In the genomic region with DNA sequence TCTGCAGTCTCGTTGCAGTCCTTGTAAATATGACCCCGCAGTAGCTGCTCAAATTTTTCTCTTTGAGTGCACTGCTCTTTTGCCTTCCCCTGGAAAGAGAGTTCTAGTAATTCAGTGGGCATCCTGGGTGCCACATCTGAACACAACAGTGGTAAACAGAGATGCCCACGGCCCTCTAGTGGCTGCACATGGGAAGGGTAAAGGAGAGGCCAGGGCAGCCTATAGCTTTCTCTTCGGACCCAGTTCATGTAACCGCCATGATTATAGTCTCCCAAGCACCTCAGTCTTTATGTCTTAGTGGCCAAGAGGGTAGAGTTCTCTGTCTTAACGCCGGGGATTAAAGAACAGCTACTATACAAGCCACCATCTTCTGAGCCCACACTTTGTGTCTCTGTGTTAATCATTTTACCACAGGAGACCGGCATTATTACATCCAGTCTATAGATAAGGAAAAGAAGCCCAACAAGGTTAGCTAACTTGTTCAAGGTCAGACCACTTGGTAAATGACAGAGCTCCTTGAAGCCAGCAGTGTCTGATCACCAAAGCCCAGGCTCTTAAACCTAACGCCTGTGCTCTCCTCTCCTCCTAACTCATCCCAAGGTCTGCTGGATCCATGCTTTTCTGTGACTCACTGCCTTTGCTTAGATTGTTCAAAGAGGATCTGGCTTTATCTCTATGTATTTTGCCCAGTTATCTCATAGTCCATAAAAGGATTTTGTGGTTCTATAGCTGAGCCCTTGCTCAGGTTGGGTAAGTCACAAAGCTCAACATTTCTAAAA, we compare ENCODE assay signal across 8 cellular contexts.
DNase-seq lines count a peak whose midpoint lies in the region; ATAC-seq, FAIRE-seq and TF ChIP-seq lines count a peak whose summit lies in the region.

No MANE protein-coding gene starts in this region.

- H3K9me1 ChIP-seq in keratinocyte (ENCODE audit: control insufficient read depth, extremely low read depth, insufficient read depth, low read length) = no peaks in the 10 kb centered on the region

- H3K4me1 ChIP-seq in Panc1 (ENCODE audit: control insufficient read depth, insufficient read depth, low read length) (no peaks in the 10 kb centered on the region), adipocyte (ENCODE audit: control insufficient read depth, insufficient read depth, low read length) (peaks cover 10% of the 10 kb centered on the region), keratinocyte (ENCODE audit: control insufficient read depth, extremely low read depth, insufficient read depth, low read length) (peaks cover 19% of the 10 kb centered on the region)

- POLR2A ChIA-PET in Panc1 (lab: Charles Lee) = no interaction called here

- CTCF ChIA-PET in Panc1 (lab: Charles Lee) = interaction anchor here (0.6 to 1.3 kb wide), 3 partner anchors 187 to 244 kb away, joined by 3 to 5 read pairs (median 3); no protein-coding TSS in a partner anchor

- H3K27ac ChIP-seq in Panc1 (ENCODE audit: low read length) (no peak overlapping the region), keratinocyte (ENCODE audit: control insufficient read depth, insufficient read depth, low read length) (no peak overlapping the region)

- H3K9ac ChIP-seq in adipocyte (ENCODE audit: low read length) (no peak overlapping the region), keratinocyte (ENCODE audit: control insufficient read depth, extremely low read depth, insufficient read depth, low read length) (no peak overlapping the region)

- in situ Hi-C loops in Panc1 (cut with HindIII; ENCODE audit: low pct_unique_long_range_greater_than_20kb, low sequenced_read_pairs) = no loop called here

- H3K4me3 Mint-ChIP-seq in stimulated activated effector memory CD8-positive, alpha-beta T cell treated with anti-CD3 and anti-CD28 coated beads, Interleukin-12 subunit alpha, Interleukin-12 subunit beta, amount 100 ng/mL, for 72 hours = no peak overlapping the region

- WGBS in lower leg skin, 2 donors = 83 to 93% methylated on average over 8 to 9 of the region's 9 CpGs

- no peak overlapping the region for H2AFZ ChIP-seq in keratinocyte (ENCODE audit: control insufficient read depth, low read length)

- H3K27me3 ChIP-seq in Panc1 (ENCODE audit: control insufficient read depth, insufficient read depth, low read length) (no peaks in the 10 kb centered on the region), adipocyte (replicated peaks; ENCODE audit: control insufficient read depth, insufficient read depth, low read length) (no peaks in the 10 kb centered on the region), keratinocyte (ENCODE audit: control insufficient read depth, extremely low read depth, insufficient read depth, low read length) (no peaks in the 10 kb centered on the region)

- no peak for TF ChIP-seq POLR2A in lower leg skin (IDR thresholded peaks at IDR 0.05)

- intact Hi-C loops in Panc1 (cut with micrococcal nuclease; ENCODE audit: unreplicated experiment) (loop anchor here (5.0 kb wide), 1 partner anchor 186 kb away; no protein-coding TSS in a partner anchor), lower leg skin (cut with DNase I; ENCODE audit: low total_unique reads) (no loop called here)

- H3K4me2 ChIP-seq in keratinocyte (ENCODE audit: control insufficient read depth, extremely low read depth, insufficient read depth, low read depth, low read length) = no peak overlapping the region

- H3K4me3 ChIP-seq in Panc1 (ENCODE audit: low read depth in 2 of 2, low read length in 2 of 2) (no peak overlapping the region), adipocyte (ENCODE audit: low read length) (no peak overlapping the region), keratinocyte (ENCODE audit: control insufficient read depth in 2 of 3, extremely low read depth in 1 of 3, insufficient read depth in 2 of 3, low read depth in 1 of 3, low read length in 3 of 3) (no peak overlapping the region), lower leg skin (ENCODE audit: low read depth, poor library complexity, severe bottlenecking) (no peak overlapping the region)

- no peaks in the 10 kb centered on the region for H3K4me1 Mint-ChIP-seq in stimulated activated effector memory CD8-positive, alpha-beta T cell treated with anti-CD3 and anti-CD28 coated beads, Interleukin-12 subunit alpha, Interleukin-12 subunit beta, amount 100 ng/mL, for 72 hours

- no peaks in the 10 kb centered on the region for H3K9me3 Mint-ChIP-seq in stimulated activated effector memory CD8-positive, alpha-beta T cell treated with anti-CD3 and anti-CD28 coated beads, Interleukin-12 subunit alpha, Interleukin-12 subunit beta, amount 100 ng/mL, for 72 hours

- DNase-seq in COLO668 (lab: John Stamatoyannopoulos, UW; ENCODE audit: unreplicated experiment) = peak; percentile 49
- DNase-seq in Panc1 (ENCODE audit: low read depth, low spot score) = no peak
- DNase-seq in adipocyte (ENCODE audit: low read depth) = peak; percentile 70
- DNase-seq in keratinocyte (ENCODE audit: low read depth, low spot score) = no peak
- DNase-seq in stimulated activated effector memory CD8-positive, alpha-beta T cell treated with anti-CD3 and anti-CD28 coated beads, Interleukin-12 subunit alpha, Interleukin-12 subunit beta, amount 100 ng/mL, for 72 hours (ENCODE audit: low spot score in 2 of 2) = peak in 1 of 2 donors; percentile 56
- no peak for DNase-seq in lower leg skin (ENCODE audit: low spot score in 2 of 2)

- dilution Hi-C loops in keratinocyte (cut with MboI; ENCODE audit: extremely low pct_ligation_motif_present, low sequenced_read_pairs) = no loop called here

- no TSS peak for BruUV-seq in Panc1 (replicated peaks; lab: Mats Ljungman, UMichigan)

- peak; percentile 43 for FAIRE-seq in keratinocyte (lab: Jason Lieb, UNC)

- H3K27ac Mint-ChIP-seq in stimulated activated effector memory CD8-positive, alpha-beta T cell treated with anti-CD3 and anti-CD28 coated beads, Interleukin-12 subunit alpha, Interleukin-12 subunit beta, amount 100 ng/mL, for 72 hours = no peak overlapping the region

- H3K79me2 ChIP-seq in keratinocyte (ENCODE audit: control insufficient read depth, insufficient read depth, low read length) = no peaks in the 10 kb centered on the region

- ATAC-seq in GM19372 (IDR thresholded peaks at IDR 0.05; ENCODE audit: low read depth, unreplicated experiment) (peak; percentile 87), HG03520 (IDR thresholded peaks at IDR 0.05; ENCODE audit: unreplicated experiment) (peak; percentile 88), Panc1 (peak; percentile 93)
- peak; percentile 66 for ATAC-seq in stimulated activated effector memory CD8-positive, alpha-beta T cell treated with anti-CD3 and anti-CD28 coated beads, Interleukin-12 subunit alpha, Interleukin-12 subunit beta, amount 100 ng/mL, for 72 hours

- H3K36me3 ChIP-seq in Panc1 (ENCODE audit: control insufficient read depth, insufficient read depth, low read length) (no peaks in the 10 kb centered on the region), adipocyte (ENCODE audit: control insufficient read depth, insufficient read depth, low read length, severe bottlenecking) (no peaks in the 10 kb centered on the region), keratinocyte (ENCODE audit: control insufficient read depth in 2 of 2, extremely low read depth in 1 of 2, insufficient read depth in 2 of 2, low read length in 2 of 2) (no peaks in the 10 kb centered on the region)

- no peaks in the 10 kb centered on the region for H3K9me3 ChIP-seq in Panc1 (ENCODE audit: control insufficient read depth, insufficient read depth, low read depth, low read length)
- H3K9me3 ChIP-seq in adipocyte (ENCODE audit: control insufficient read depth, low read length) = no peaks in the 10 kb centered on the region
- no peaks in the 10 kb centered on the region for H3K9me3 ChIP-seq in keratinocyte (ENCODE audit: control insufficient read depth, low read depth, low read length)

- TF ChIP-seq CTCF in Panc1 (IDR thresholded peaks at IDR 0.05) = peak; percentile 84
- peak; percentile 77 to 80 (median 77) for TF ChIP-seq CTCF in keratinocyte (optimal IDR thresholded peaks at IDR 0.05 in 1 of 3, IDR thresholded peaks at IDR 0.05 in 1 of 3, conservative IDR thresholded peaks at IDR 0.05 in 1 of 3; ENCODE audit: extremely low read depth in 1 of 3, insufficient read depth in 2 of 3, low read length in 3 of 3)
- TF ChIP-seq CTCF in lower leg skin (IDR thresholded peaks at IDR 0.05) = no peak

- H3K36me3 Mint-ChIP-seq in stimulated activated effector memory CD8-positive, alpha-beta T cell treated with anti-CD3 and anti-CD28 coated beads, Interleukin-12 subunit alpha, Interleukin-12 subunit beta, amount 100 ng/mL, for 72 hours = no peaks in the 10 kb centered on the region

- no peaks in the 10 kb centered on the region for H4K20me1 ChIP-seq in keratinocyte (ENCODE audit: control insufficient read depth, extremely low read depth, insufficient read depth, low read length)

Comparison
In these comparisons a context has a peak if more than half of its experiments do, and no peak if none do; other contexts are left out.
1. DNase-seq: peak in COLO668 (single experiment) and adipocyte (single experiment); none in Panc1 (single experiment), keratinocyte (single experiment) and lower leg skin (0 of 2).
2. CTCF ChIP-seq: peak in Panc1 (single experiment) and keratinocyte (3 of 3); none in lower leg skin (0 of 3).
3. Peak in every context shown above with its lines, with median percentiles within 50 percentile points of each other: ATAC-seq.